In genomic region chr3:156685198-156685597, GRCh38 we compare ENCODE assay signal across 10 cellular contexts.
DNase-seq lines count a peak whose midpoint lies in the region; ATAC-seq and TF ChIP-seq lines count a peak whose summit lies in the region.
"Had no signal": no experiment of that assay in that cellular context is flagged by ENCODE, and none has a peak within 500 bp of the region (broad histone marks: within the 10 kb centered on the region; RNA-seq: fewer than 3 reads in every experiment).

No MANE protein-coding gene starts in this region.

- peaks cover 70% of the 10 kb centered on the region for H3K4me1 Mint-ChIP-seq in nephron

- no peak overlapping the region for H3K4me3 Mint-ChIP-seq in nephron
- H3K4me3 Mint-ChIP-seq: B cell, memory B cell had no signal

- no peaks in the 10 kb centered on the region for H3K27me3 Mint-ChIP-seq in nephron (ENCODE audit: low read depth)
- H3K27me3 Mint-ChIP-seq: B cell, memory B cell had no signal

- TF ChIP-seq CTCF in astrocyte of the spinal cord (IDR thresholded peaks at IDR 0.05; ENCODE audit: low read depth, low read length) (no peak), nephron (IDR thresholded peaks at IDR 0.05; ENCODE audit: unreplicated experiment in 3 of 3) (no peak)

- ATAC-seq in HG03064 (IDR thresholded peaks at IDR 0.05; ENCODE audit: low read depth, unreplicated experiment): peak; percentile 28
- no peak for ATAC-seq in GM21526 (IDR thresholded peaks at IDR 0.05; ENCODE audit: low FRiP score, unreplicated experiment)

- in situ Hi-C loops in astrocyte of the spinal cord (cut with HindIII; ENCODE audit: low sequenced_read_pairs): loop anchor here (25.0 kb wide), 1 partner anchor 402 kb away; no protein-coding TSS in a partner anchor

- no peak overlapping the region for H3K4me3 ChIP-seq in astrocyte of the spinal cord (ENCODE audit: low read depth, low read length)

- peaks cover 10% of the 10 kb centered on the region for H3K36me3 Mint-ChIP-seq in nephron (ENCODE audit: low read depth)

- H3K9me3 Mint-ChIP-seq in nephron: no peaks in the 10 kb centered on the region
- H3K9me3 Mint-ChIP-seq: memory B cell had no signal

- peak; percentile 38 for DNase-seq in NCI-H510A treated with DMSO at 0.1 percent for 48 hours (lab: John Stamatoyannopoulos, UW)
- no peak for DNase-seq in NCI-H510A (lab: John Stamatoyannopoulos, UW)
- peak; percentile 38 for DNase-seq in astrocyte of the spinal cord (ENCODE audit: low read depth, low spot score)
- DNase-seq in NK-92 (lab: John Stamatoyannopoulos, UW; ENCODE audit: unreplicated experiment): no peak
- no peak for DNase-seq in epidermal melanocyte (ENCODE audit: insufficient read length, low spot score)

- peak overlapping the region; percentile 10 to 78 (median 40) for H3K27ac Mint-ChIP-seq in nephron
- H3K27ac Mint-ChIP-seq: B cell, memory B cell had no signal

Comparison
In these comparisons a context has a peak if more than half of its experiments do, and no peak if none do; other contexts are left out.
1. DNase-seq: peak in NCI-H510A treated with DMSO at 0.1 percent for 48 hours (single experiment) and astrocyte of the spinal cord (single experiment); none in NCI-H510A (single experiment), NK-92 (single experiment) and epidermal melanocyte (single experiment).